9 cellular contexts compared by ENCODE assay signal in genomic region chr1:88327391-88328267, GRCh38.
DNase-seq lines count a peak whose midpoint lies in the region; ATAC-seq and TF ChIP-seq lines count a peak whose summit lies in the region.
"Had no signal": no experiment of that assay in that cellular context is flagged by ENCODE, and none has a peak within 500 bp of the region (broad histone marks: within the 10 kb centered on the region; RNA-seq: fewer than 3 reads in every experiment).

No MANE protein-coding gene starts in this region.

- TF ChIP-seq CTCF in foreskin fibroblast (IDR thresholded peaks at IDR 0.05; ENCODE audit: low read depth, low read length) (no peak), progenitor cell of endocrine pancreas (IDR thresholded peaks at IDR 0.05; ENCODE audit: unreplicated experiment) (no peak)

- H3K9me3 ChIP-seq in CD4-positive, alpha-beta memory T cell (ENCODE audit: control insufficient read depth in 1 of 2, low read length in 2 of 2): no peaks in the 10 kb centered on the region

- no peak overlapping the region for H3K4me3 Mint-ChIP-seq in progenitor cell of endocrine pancreas (ENCODE audit: low read depth)
- H3K4me3 Mint-ChIP-seq in CD4-positive, alpha-beta memory T cell: no peak overlapping the region

- peak; percentile 77 for ATAC-seq in GM18868 (IDR thresholded peaks at IDR 0.05; ENCODE audit: unreplicated experiment)

- no peaks in the 10 kb centered on the region for H3K4me1 ChIP-seq in CD4-positive, alpha-beta memory T cell (ENCODE audit: insufficient read depth, low read length)

- no peaks in the 10 kb centered on the region for H3K36me3 ChIP-seq in CD4-positive, alpha-beta memory T cell (ENCODE audit: insufficient read depth, low read length)

- no peak overlapping the region for H3K27ac ChIP-seq in CD4-positive, alpha-beta memory T cell (ENCODE audit: low read depth, low read length)

- POLR2A ChIA-PET in CD4-positive, alpha-beta memory T cell (lab: Charles Lee; ENCODE audit: partially characterized antibody): no interaction called here

- H3K36me3 Mint-ChIP-seq in progenitor cell of endocrine pancreas (ENCODE audit: insufficient read depth): no peaks in the 10 kb centered on the region
- no peaks in the 10 kb centered on the region for H3K36me3 Mint-ChIP-seq in CD4-positive, alpha-beta memory T cell

- DNase-seq in OCI-M1 (lab: John Stamatoyannopoulos, UW): peak; percentile 4
- peak; percentile 73 to 84 for DNase-seq in foreskin fibroblast
- peak; percentile 80 for DNase-seq in skeletal muscle cell (ENCODE audit: low read depth)
- DNase-seq in SKM-1 (lab: John Stamatoyannopoulos, UW; ENCODE audit: unreplicated experiment): no peak
- DNase-seq in progenitor cell of endocrine pancreas (ENCODE audit: low spot score, unreplicated experiment): no peak
- DNase-seq in NAMALWA (ENCODE audit: low spot score): no peak
- no peak for DNase-seq in CD4-positive, alpha-beta memory T cell
- DNase-seq: activated CD4-positive, alpha-beta T cell treated with anti-CD3 and anti-CD28 coated beads, Interleukin-2, amount 50 U/mL, for 48 hours had no signal

- no peaks in the 10 kb centered on the region for H3K27me3 ChIP-seq in CD4-positive, alpha-beta memory T cell (ENCODE audit: insufficient read depth, low read length)

- H3K4me1 Mint-ChIP-seq in progenitor cell of endocrine pancreas (ENCODE audit: low read depth): peaks cover 4% of the 10 kb centered on the region
- H3K4me1 Mint-ChIP-seq in CD4-positive, alpha-beta memory T cell: no peaks in the 10 kb centered on the region

- intact Hi-C loops in CD4-positive, alpha-beta memory T cell (cut with micrococcal nuclease): no loop called here

- H3K27ac Mint-ChIP-seq in progenitor cell of endocrine pancreas: no peak overlapping the region
- no peak overlapping the region for H3K27ac Mint-ChIP-seq in CD4-positive, alpha-beta memory T cell

- H3K9me3 Mint-ChIP-seq in progenitor cell of endocrine pancreas (ENCODE audit: low read depth): no peaks in the 10 kb centered on the region
- peaks cover 0 to 2% (median 0%) of the 10 kb centered on the region in 8 donors for H3K9me3 Mint-ChIP-seq in CD4-positive, alpha-beta memory T cell

- CTCF ChIA-PET in CD4-positive, alpha-beta memory T cell (lab: Charles Lee; ENCODE audit: partially characterized antibody): no interaction called here

- no peaks in the 10 kb centered on the region for H3K27me3 Mint-ChIP-seq in progenitor cell of endocrine pancreas
- H3K27me3 Mint-ChIP-seq in CD4-positive, alpha-beta memory T cell: no peaks in the 10 kb centered on the region

- H3K4me3 ChIP-seq in foreskin fibroblast (ENCODE audit: low read depth in 1 of 2, low read length in 2 of 2) (no peak overlapping the region), skeletal muscle cell (ENCODE audit: low read depth, low read length) (no peak overlapping the region)
- no peak overlapping the region for H3K4me3 ChIP-seq in CD4-positive, alpha-beta memory T cell (ENCODE audit: low read length in 2 of 2)

Comparison
In these comparisons a context has a peak if more than half of its experiments do, and no peak if none do; other contexts are left out.
1. DNase-seq: peak in OCI-M1 (single experiment), foreskin fibroblast (2 of 2) and skeletal muscle cell (single experiment); none in SKM-1 (single experiment), progenitor cell of endocrine pancreas (single experiment), NAMALWA (single experiment) and CD4-positive, alpha-beta memory T cell (0 of 5).